In genomic region chr6:106622412-106622811, GRCh38 we compare ENCODE assay signal across 18 cellular contexts. TPM values are rescaled to one million over a fixed set of nuclear protein-coding genes. Genes with fewer than 3 reads are reported as not detected.
DNase-seq lines count a peak whose midpoint lies in the region; ATAC-seq and TF ChIP-seq lines count a peak whose summit lies in the region.
"Had no signal": no experiment of that assay in that cellular context is flagged by ENCODE, and none has a peak within 500 bp of the region (broad histone marks: within the 10 kb centered on the region; RNA-seq: fewer than 3 reads in every experiment).

No MANE protein-coding gene starts in this region.

- 88 to 96% methylated on average over 6 to 8 of the region's 8 CpGs for WGBS in endodermal cell (ENCODE audit: insufficient coverage in 1 of 2, insufficient read length in 1 of 2), 2 experiments
- WGBS in trophoblast cell (ENCODE audit: extremely low coverage, insufficient coverage, insufficient read length) = no CpG with 5 or more reads among the region's 8 CpGs

- TF ChIP-seq CTCF in HEK293 (tag by site-specific recombination; IDR thresholded peaks at IDR 0.05) = no peak
- no peak for TF ChIP-seq CTCF in endodermal cell (conservative IDR thresholded peaks at IDR 0.05)

- H3K4me1 Mint-ChIP-seq in endodermal cell = peaks cover 22% of the 10 kb centered on the region

- H2AK5ac ChIP-seq in trophoblast cell (ENCODE audit: low read length) = no peak overlapping the region

- ATAC-seq in HG02981 (IDR thresholded peaks at IDR 0.05; ENCODE audit: unreplicated experiment) = no peak
- ATAC-seq: HCT116 had no signal

- H3K27me3 ChIP-seq in Karpas-422 (ENCODE audit: low read length) (no peaks in the 10 kb centered on the region), endodermal cell (ENCODE audit: control insufficient read depth, insufficient read depth, low read length, poor library complexity, severe bottlenecking) (no peaks in the 10 kb centered on the region), trophoblast cell (ENCODE audit: insufficient read depth, low read length) (no peaks in the 10 kb centered on the region)

- no peak overlapping the region for H2BK5ac ChIP-seq in trophoblast cell (ENCODE audit: low read depth, low read length, poor library complexity)

- CTCF ChIA-PET in HEK293 (lab: Yijun Ruan, JAX) = interaction anchor here (1.1 to 2.4 kb wide), 2 partner anchors 14 to 16 kb away, joined by 3 to 7 read pairs; no protein-coding TSS in a partner anchor

- no peak overlapping the region for H3K27ac Mint-ChIP-seq in endodermal cell
- H3K27ac Mint-ChIP-seq: H9, HFFc6 had no signal

- H4K12ac ChIP-seq in trophoblast cell (ENCODE audit: low read depth, low read length) = no peak overlapping the region

- no peak overlapping the region for H3K4me3 Mint-ChIP-seq in endodermal cell
- H3K4me3 Mint-ChIP-seq: CD4-positive, alpha-beta memory T cell; H9; HFFc6 had no signal

- POLR2A ChIA-PET in HEK293 (lab: Yijun Ruan, JAX) = no interaction called here

- H3K9me3 ChIP-seq in HEK293 (ENCODE audit: control insufficient read depth, insufficient read depth, low read depth, low read length) (no peaks in the 10 kb centered on the region), Karpas-422 (ENCODE audit: low read length) (no peaks in the 10 kb centered on the region; the same call in 1 of the 2 replicates), endodermal cell (ENCODE audit: control insufficient read depth, low read length) (peaks cover 25% of the 10 kb centered on the region), trophoblast cell (ENCODE audit: insufficient read depth, low read depth, low read length) (peaks cover 3% of the 10 kb centered on the region)

- no peak overlapping the region for H3K27ac ChIP-seq in HEK293 (ENCODE audit: extremely low read depth, low read depth, low read length)
- peak overlapping the region; percentile 62 for H3K27ac ChIP-seq in Karpas-422 (ENCODE audit: low read length)
- no peak overlapping the region for H3K27ac ChIP-seq in endodermal cell (ENCODE audit: low read depth, low read length)
- H3K27ac ChIP-seq in trophoblast cell (ENCODE audit: low read depth, low read length) = no peak overlapping the region
- H3K27ac ChIP-seq: GM23248 had no signal

- H3K36me3 ChIP-seq in HEK293 (ENCODE audit: control insufficient read depth in 2 of 2, insufficient read depth in 1 of 2, low read length in 2 of 2) = peaks cover 0 to 5% of the 10 kb centered on the region in 2 experiments; a peak in 1 of 3 replicates
- H3K36me3 ChIP-seq in Karpas-422 (ENCODE audit: insufficient read depth, low read length) = peaks cover 25% of the 10 kb centered on the region
- H3K36me3 ChIP-seq in endodermal cell (ENCODE audit: control insufficient read depth, insufficient read depth, low read length) = peaks cover 15% of the 10 kb centered on the region
- no peaks in the 10 kb centered on the region for H3K36me3 ChIP-seq in trophoblast cell (ENCODE audit: control insufficient read depth in 1 of 2, insufficient read depth in 2 of 2, low read length in 2 of 2)

- no peak overlapping the region for H3K18ac ChIP-seq in trophoblast cell (ENCODE audit: low read length)

- no peak overlapping the region for H3K4ac ChIP-seq in trophoblast cell (ENCODE audit: low read depth, low read length)

- H2BK12ac ChIP-seq in trophoblast cell (ENCODE audit: low read length) = no peak overlapping the region

- no peak overlapping the region for H3K4me2 ChIP-seq in Karpas-422 (ENCODE audit: low read depth, low read length, poor library complexity, severe bottlenecking)
- H3K4me2 ChIP-seq in trophoblast cell (ENCODE audit: low read length) = no peak overlapping the region

- H2BK120ac ChIP-seq in trophoblast cell (ENCODE audit: insufficient read depth, low read length, poor library complexity) = no peak overlapping the region

- no peak overlapping the region for H2AFZ ChIP-seq in Karpas-422 (ENCODE audit: low read length)
- H2AFZ ChIP-seq in trophoblast cell (ENCODE audit: insufficient read depth, low read length, poor library complexity) = no peak overlapping the region
- H2AFZ ChIP-seq: GM23248 had no signal

- peaks cover 23% of the 10 kb centered on the region for H3K9me3 Mint-ChIP-seq in endodermal cell
- H3K9me3 Mint-ChIP-seq: CD4-positive, alpha-beta memory T cell; HFFc6 had no signal

- H3K9ac ChIP-seq in Karpas-422 (ENCODE audit: low read length) = no peak overlapping the region
- no peak overlapping the region for H3K9ac ChIP-seq in endodermal cell (ENCODE audit: extremely low read depth, low read length, poor library complexity, severe bottlenecking)
- H3K9ac ChIP-seq in trophoblast cell (ENCODE audit: low read length) = no peak overlapping the region
- H3K9ac ChIP-seq: GM23248 had no signal

- H3K23ac ChIP-seq in trophoblast cell (ENCODE audit: low read length) = no peak overlapping the region

- DNase-seq in Karpas-422 (no peak), endodermal cell (no peak), trophoblast cell (no peak), NCI-H2196 treated with DMSO at 0.1 percent for 48 hours (lab: John Stamatoyannopoulos, UW; ENCODE audit: unreplicated experiment) (no peak), hippocampal formation (lab: John Stamatoyannopoulos, UW) (no peak)
- DNase-seq: C1 segment of cervical spinal cord; Calu3; CD4-positive, alpha-beta memory T cell; COR-L47; DMS53; DMS79 treated with DMSO at 0.1 percent for 48 hours; GF-D8; GM23248; H9; HFFc6 had no signal

- H4K20me1 ChIP-seq in Karpas-422 (ENCODE audit: insufficient read depth, low read depth, low read length) = no peaks in the 10 kb centered on the region

- H4K8ac ChIP-seq in trophoblast cell (ENCODE audit: low read depth, low read length) = no peak overlapping the region

- H3K79me2 ChIP-seq in Karpas-422 (ENCODE audit: low read length) (peaks cover 23% of the 10 kb centered on the region), trophoblast cell (ENCODE audit: control insufficient read depth, insufficient read depth, low read length, poor library complexity) (no peaks in the 10 kb centered on the region)

- H3K36me3 Mint-ChIP-seq in endodermal cell (ENCODE audit: low read depth) = peaks cover 13% of the 10 kb centered on the region

- H3K14ac ChIP-seq in trophoblast cell (ENCODE audit: low read length) = no peak overlapping the region

- H3K4me1 ChIP-seq in HEK293 (ENCODE audit: control insufficient read depth, insufficient read depth, low read length) = peaks cover 4% of the 10 kb centered on the region; the same call in 1 of the 2 replicates
- peaks cover 43% of the 10 kb centered on the region for H3K4me1 ChIP-seq in Karpas-422 (ENCODE audit: low read length)
- H3K4me1 ChIP-seq in endodermal cell (ENCODE audit: control insufficient read depth, insufficient read depth, low read length) = peaks cover 6% of the 10 kb centered on the region
- H3K4me1 ChIP-seq in trophoblast cell (ENCODE audit: control insufficient read depth in 1 of 2, insufficient read depth in 2 of 2, low read length in 2 of 2) = no peaks in the 10 kb centered on the region

- H3K4me3 ChIP-seq in HEK293 (ENCODE audit: low read depth, low read length) (no peak overlapping the region), Karpas-422 (ENCODE audit: low read length) (no peak overlapping the region), endodermal cell (ENCODE audit: low read length) (peak overlapping the region; percentile 70), trophoblast cell (ENCODE audit: low read depth, low read length) (peak overlapping the region; percentile 35)
- H3K4me3 ChIP-seq: GM23248 had no signal

- H4K91ac ChIP-seq in trophoblast cell (ENCODE audit: low read depth, low read length) = no peak overlapping the region

- H3K79me1 ChIP-seq in trophoblast cell (ENCODE audit: low read length) = no peaks in the 10 kb centered on the region

- H3K27me3 Mint-ChIP-seq in endodermal cell (ENCODE audit: insufficient read depth) = no peaks in the 10 kb centered on the region
- H3K27me3 Mint-ChIP-seq: CD4-positive, alpha-beta memory T cell had no signal

- no peaks in the 10 kb centered on the region for H3K9me2 ChIP-seq in Karpas-422 (replicated peaks; ENCODE audit: insufficient read depth, low read length)

TF ChIP-seq in HEK293, 187 proteins besides CTCF, POLR2A, EP300 and RAD21:
- TF ChIP-seq ZNF560 (tag by site-specific recombination; IDR thresholded peaks at IDR 0.05; ENCODE audit: borderline replicate concordance) = no peak
- TF ChIP-seq SETDB1 (IDR thresholded peaks at IDR 0.05; ENCODE audit: insufficient read length, low read length) = peak; percentile 35
- TF ChIP-seq OSR2 (tag by site-specific recombination; IDR thresholded peaks at IDR 0.05) = 0 out of 2 replicates have a peak, but pooled peaks have one; percentile 9

RNA-seq across cellular contexts. Expression of gene RTN4IP1, which starts 6.9 kb away (rescaled TPM):
- total RNA-seq in Karpas-422 (2014; rRNA removed; shearing (Covaris generic); ENCODE audit: low replicate concordance) = 14.3 and 17.1 TPM in 2 replicates
- total RNA-seq in endodermal cell = 1 to 10 TPM; 7.1 to 8.9 TPM
- polyA plus RNA-seq in endodermal cell (2013, experiment 1 of 2) = 11.9 TPM
- polyA plus RNA-seq in endodermal cell (2013, experiment 2 of 2) = 10.5 TPM
- 5.1 and 6.2 TPM in 2 replicates for polyA plus RNA-seq in trophoblast cell (2013)

RNA-seq across cellular contexts. Expression of gene QRSL1, which starts 7.0 kb away (rescaled TPM):
- 48.1 and 61.4 TPM in 2 replicates for total RNA-seq in Karpas-422 (2014; rRNA removed; shearing (Covaris generic); ENCODE audit: low replicate concordance)
- total RNA-seq in endodermal cell = 10 to 100 TPM; 10.8 to 12.7 TPM
- polyA plus RNA-seq in endodermal cell (2013, experiment 1 of 2) = 14.8 TPM
- polyA plus RNA-seq in endodermal cell (2013, experiment 2 of 2) = 13.9 TPM
- 5.6 and 5.8 TPM in 2 replicates for polyA plus RNA-seq in trophoblast cell (2013)

Comparison
In these comparisons a context has a peak if more than half of its experiments do, and no peak if none do; other contexts are left out.
1. H3K4me3 ChIP-seq: peak in endodermal cell (single experiment) and trophoblast cell (single experiment); none in HEK293 (single experiment) and Karpas-422 (single experiment).